In genomic region chrX:134171661-134172587, GRCh38 we compare ENCODE assay signal across 8 cellular contexts.
A peak's percentile ranks its signal among the peaks of the same experiment; 100 is the strongest.
DNase-seq lines count a peak whose midpoint lies in the region; ATAC-seq and TF ChIP-seq lines count a peak whose summit lies in the region.

No MANE protein-coding gene starts in this region.

- peak overlapping the region; percentile 44 for H3K4me3 ChIP-seq in naive thymus-derived CD4-positive, alpha-beta T cell (ENCODE audit: low read length)
- H3K4me3 ChIP-seq in thymus (ENCODE audit: low read length): peak overlapping the region; percentile 56

- H3K27me3 ChIP-seq in naive thymus-derived CD4-positive, alpha-beta T cell (ENCODE audit: control insufficient read depth in 2 of 2, insufficient read depth in 2 of 2, low read length in 2 of 2): no peaks in the 10 kb centered on the region
- no peaks in the 10 kb centered on the region for H3K27me3 ChIP-seq in thymus (ENCODE audit: control insufficient read depth, insufficient read depth)

- intact Hi-C loops in naive thymus-derived CD4-positive, alpha-beta T cell (cut with micrococcal nuclease): loop anchor here (1.0 kb wide), 1 partner anchor 14 kb away; no protein-coding TSS in a partner anchor

- H3K27me3 Mint-ChIP-seq in naive thymus-derived CD4-positive, alpha-beta T cell: peaks cover 0 to 5% (median 0%) of the 10 kb centered on the region in 5 donors

- peaks cover 0 to 3% of the 10 kb centered on the region in 2 donors for H3K4me1 ChIP-seq in naive thymus-derived CD4-positive, alpha-beta T cell (ENCODE audit: control insufficient read depth in 2 of 2, insufficient read depth in 2 of 2, low read length in 2 of 2)
- H3K4me1 ChIP-seq in thymus (ENCODE audit: control insufficient read depth, insufficient read depth, low read length): no peaks in the 10 kb centered on the region

- no peaks in the 10 kb centered on the region for H3K9me3 Mint-ChIP-seq in naive thymus-derived CD4-positive, alpha-beta T cell

- CTCF ChIA-PET in naive thymus-derived CD4-positive, alpha-beta T cell (lab: Charles Lee): no interaction called here

- peaks cover 6 to 29% (median 12%) of the 10 kb centered on the region in 7 donors for H3K4me1 Mint-ChIP-seq in naive thymus-derived CD4-positive, alpha-beta T cell

- TF ChIP-seq POLR2A in erythroblast (IDR thresholded peaks at IDR 0.05; ENCODE audit: low read length): no peak

- H3K4me3 Mint-ChIP-seq in naive thymus-derived CD4-positive, alpha-beta T cell: peak overlapping the region; percentile 89 to 96 (median 94)

- H3K27ac Mint-ChIP-seq in naive thymus-derived CD4-positive, alpha-beta T cell: peak overlapping the region in 7 of 9 donors; percentile 1 to 95 (median 57)

- WGBS in thymus: 4% methylated on average over 74 of the region's 74 CpGs

- H3K9me3 ChIP-seq in naive thymus-derived CD4-positive, alpha-beta T cell (ENCODE audit: control insufficient read depth in 2 of 3, low read length in 3 of 3): no peaks in the 10 kb centered on the region
- H3K9me3 ChIP-seq in thymus (ENCODE audit: control insufficient read depth): no peaks in the 10 kb centered on the region

- peak; percentile 33 to 50 for DNase-seq in activated CD4-positive, alpha-beta T cell treated with anti-CD3 and anti-CD28 coated beads, Interleukin-2, amount 50 U/mL, for 48 hours
- DNase-seq in erythroblast (lab: John Stamatoyannopoulos, UW) (peak; percentile 11 to 22), NCI-H2107 treated with DMSO at 0.1 percent for 48 hours (lab: John Stamatoyannopoulos, UW; ENCODE audit: unreplicated experiment) (no peak)
- DNase-seq in naive thymus-derived CD4-positive, alpha-beta T cell: peak in 8 of 9 donors; percentile 6 to 61 (median 20)

- peak overlapping the region; percentile 48 for H3K27ac ChIP-seq in naive thymus-derived CD4-positive, alpha-beta T cell (ENCODE audit: low read depth, low read length)
- no peak overlapping the region for H3K27ac ChIP-seq in thymus (ENCODE audit: low read depth)

- H3K36me3 ChIP-seq in naive thymus-derived CD4-positive, alpha-beta T cell (ENCODE audit: control insufficient read depth in 2 of 3, insufficient read depth in 3 of 3, low read length in 3 of 3): no peaks in the 10 kb centered on the region
- H3K36me3 ChIP-seq in thymus (ENCODE audit: control insufficient read depth, insufficient read depth): no peaks in the 10 kb centered on the region

- peak; percentile 35 for ATAC-seq in GM18520 (IDR thresholded peaks at IDR 0.05; ENCODE audit: unreplicated experiment)
- ATAC-seq in HG03460 (IDR thresholded peaks at IDR 0.05; ENCODE audit: unreplicated experiment): peak; percentile 44
- peak; percentile 51 for ATAC-seq in naive thymus-derived CD4-positive, alpha-beta T cell
- ATAC-seq in GM21737 (IDR thresholded peaks at IDR 0.05; ENCODE audit: unreplicated experiment): no peak

- POLR2A ChIA-PET in naive thymus-derived CD4-positive, alpha-beta T cell (lab: Charles Lee): no interaction called here

- H3K36me3 Mint-ChIP-seq in naive thymus-derived CD4-positive, alpha-beta T cell: peaks cover 0 to 17% (median 0%) of the 10 kb centered on the region in 5 donors
